In the genomic region with DNA sequence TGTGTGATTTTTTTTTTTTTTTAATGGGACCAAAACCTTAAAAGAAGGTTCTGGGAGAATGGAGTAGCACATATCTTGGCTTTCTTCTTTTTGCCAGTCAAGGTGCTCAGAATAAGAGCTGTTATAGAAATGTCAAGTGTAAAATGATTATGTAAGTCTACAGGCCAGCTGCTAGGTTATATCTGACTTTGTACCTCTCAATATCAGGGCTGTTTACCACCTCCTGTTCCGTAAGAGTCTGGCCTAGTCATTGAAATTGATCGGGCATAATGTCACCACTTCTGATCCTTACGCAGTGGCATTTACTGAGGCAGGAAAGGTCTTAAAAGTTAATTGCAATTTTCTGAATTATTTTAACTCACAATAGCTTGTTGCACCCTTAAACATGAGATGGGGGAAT, we compare ENCODE assay signal across 28 cellular contexts. TPM values are rescaled to one million over a fixed set of nuclear protein-coding genes. Genes with fewer than 3 reads are reported as not detected.
"Had no signal": no experiment of that assay in that cellular context is flagged by ENCODE, and none has a peak within 500 bp of the region (broad histone marks: within the 10 kb centered on the region; RNA-seq: fewer than 3 reads in every experiment).

No MANE protein-coding gene starts in this region.

- DNase-seq: activated CD4-positive, alpha-beta T cell treated with anti-CD3 and anti-CD28 coated beads for 4 hours; activated CD4-positive, alpha-beta T cell treated with anti-CD3 and anti-CD28 coated beads, Interleukin-2, amount 50 U/mL, for 4 hours; activated CD4-positive, CD25-positive, alpha-beta regulatory T cell; activated CD8-positive, alpha-beta memory T cell treated with anti-CD3 and anti-CD28 coated beads for 24 hours; activated effector memory CD4-positive, alpha-beta T cell treated with Interleukin-2 at 50 U/mL for 16 hours; activated naive CD4-positive, alpha-beta T cell treated with anti-CD3 and anti-CD28 coated beads for 36 hours; activated naive CD8-positive, alpha-beta T cell treated with anti-CD3 and anti-CD28 coated beads for 36 hours; adrenal gland; aorta; body of pancreas; cerebellar nuclear complex; colonic mucosa; effector CD8-positive, alpha-beta T cell; glutamatergic neuron; left colon; mammary epithelial cell; posterior cingulate gyrus; right lobe of liver; stimulated activated CD4-positive, alpha-beta T cell treated with anti-CD3 and anti-CD28 coated beads, Interleukin-12 subunit alpha, Interleukin-12 subunit beta, amount 100 ng/mL, for 4 hours; stimulated activated CD4-positive, alpha-beta T cell treated with anti-CD3 and anti-CD28 coated beads, Interleukin-4, amount 100 ng/mL, for 1 hour; stimulated activated naive CD8-positive, alpha-beta T cell treated with anti-CD3 and anti-CD28 coated beads, Interleukin-15, Interleukin-2, amounts not matched to agents 100 U/mL and 50 U/mL, for 24 hours; T-cell; testis; transverse colon had no signal

- H3K36me3 ChIP-seq: adrenal gland, colonic mucosa, right lobe of liver, transverse colon had no signal

- H3K4me3 ChIP-seq: adrenal gland, body of pancreas, colonic mucosa, hepatocyte, right lobe of liver, skin epidermis, testis, transverse colon had no signal

- H3K27ac ChIP-seq: body of pancreas, colonic mucosa, epithelial cell of prostate, hepatocyte, right lobe of liver, skin epidermis, testis, transverse colon had no signal

- H3K4me1 ChIP-seq: body of pancreas, colonic mucosa, right lobe of liver, testis, transverse colon had no signal

- H3K27me3 ChIP-seq: adrenal gland, body of pancreas, colonic mucosa, hepatocyte, right lobe of liver, testis, transverse colon had no signal

- H3K9me3 ChIP-seq: adrenal gland, body of pancreas, colonic mucosa, right lobe of liver, testis, transverse colon had no signal

- ATAC-seq: body of pancreas; left colon; stimulated activated naive CD8-positive, alpha-beta T cell treated with anti-CD3 and anti-CD28 coated beads, Interleukin-15, Interleukin-2, amounts not matched to agents 100 U/mL and 50 U/mL, for 24 hours; T-cell had no signal

RNA-seq across cellular contexts. Expression of gene LIMCH1, which starts 41.1 kb away (rescaled TPM):
- total RNA-seq: activated naive CD4-positive, alpha-beta T cell treated with anti-CD3 and anti-CD28 coated beads for 36 hours; activated naive CD8-positive, alpha-beta T cell treated with anti-CD3 and anti-CD28 coated beads for 36 hours; T-helper 2 cell treated with Interferon-gamma antibody and Interleukin-4, amounts not matched to agents 100 ng/mL and 5 ng/mL, for 36 hours had no signal
